8 cellular contexts compared by ENCODE assay signal in the genomic region with DNA sequence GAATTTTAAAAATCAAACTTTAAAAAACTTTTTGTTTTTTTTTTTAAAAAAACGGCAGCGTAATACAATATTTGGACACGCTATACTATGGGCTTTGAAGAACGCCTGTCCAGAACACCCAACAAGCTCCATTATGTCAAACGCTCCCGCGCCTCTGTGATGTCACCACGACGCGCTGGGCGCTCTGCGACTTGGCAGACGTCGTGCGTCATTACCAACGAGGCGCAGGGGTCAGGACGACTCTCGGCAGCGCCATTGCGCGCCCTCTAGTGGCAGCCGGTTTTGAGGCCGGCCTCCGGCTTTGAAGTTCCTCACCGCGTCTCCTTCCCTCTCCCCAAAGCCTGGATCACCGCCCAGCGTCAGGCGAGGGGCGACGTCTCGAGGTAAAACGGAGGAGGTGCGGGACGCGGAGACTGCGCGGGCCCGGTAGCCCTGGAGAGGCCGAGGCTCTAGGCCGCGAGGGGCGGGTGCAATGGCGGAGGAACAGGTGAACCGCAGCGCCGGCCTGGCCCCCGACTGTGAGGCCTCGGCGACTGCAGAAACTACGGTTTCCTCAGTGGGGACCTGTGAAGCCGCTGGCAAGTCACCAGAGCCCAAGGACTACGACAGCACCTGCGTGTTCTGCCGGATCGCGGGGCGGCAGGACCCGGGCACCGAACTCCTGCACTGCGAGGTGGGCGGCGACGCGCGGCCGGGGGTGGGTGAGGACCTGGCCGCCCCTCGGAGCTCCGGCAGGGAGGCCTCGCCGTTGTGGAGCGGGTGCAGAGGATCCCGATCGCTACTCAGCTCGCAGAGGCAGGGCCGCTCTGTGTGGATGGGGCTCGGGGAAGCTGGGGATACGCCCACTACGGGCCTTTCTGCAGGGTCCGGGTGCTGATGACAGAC.
DNase-seq lines count a peak whose midpoint lies in the region; ATAC-seq and TF ChIP-seq lines count a peak whose summit lies in the region.

A gene (plus strand): TSS at position 265 of the 885 bp plus-strand sequence. CDS start 208 bp downstream, at position 473.

- peak within 1 kb of the TSS; percentile 92 for H3K9ac ChIP-seq in SK-N-MC (ENCODE audit: insufficient read length)

- CTCF ChIA-PET in GM10248 (lab: Yijun Ruan, JAX) = interaction anchor here (0.6 to 12.1 kb wide), 75 partner anchors 8 to 659 kb away, joined by 3 to 241 read pairs (median 4); a partner anchor contains a TSS

- peak within 1 kb of the TSS; percentile 71; the same call in 1 of the 2 replicates for H3K27ac ChIP-seq in SK-N-MC

- peak; percentile 94 for TF ChIP-seq CTCF in GM10248 (IDR thresholded peaks at IDR 0.05; ENCODE audit: control extremely low read depth, extremely low read depth, low read depth, missing control alignments)
- TF ChIP-seq CTCF in NB4 (IDR thresholded peaks at IDR 0.05; ENCODE audit: low read depth, low read length) = peak; percentile 97

- no peaks in the 10 kb centered on the region for H3K9me3 ChIP-seq in SK-N-MC (ENCODE audit: low read depth, low read length)

- POLR2A ChIA-PET in GM10248 (lab: Yijun Ruan, JAX) = interaction anchor here (0.5 to 1.0 kb wide), 2 partner anchors 19 to 134 kb away, joined by 3 to 9 read pairs; no protein-coding TSS in a partner anchor

- H3K4me3 ChIP-seq in NB4 (ENCODE audit: low read depth, low read length) (peak within 1 kb of the TSS; percentile 86), SK-N-MC (peak within 1 kb of the TSS; percentile 97)

- DNase-seq in GM10248 (ENCODE audit: extremely low spot score) (peak; percentile 95), NB4 (ENCODE audit: low read depth) (peak; percentile 99), SK-N-MC (ENCODE audit: low read depth, low spot score) (peak; percentile 91), germinal center (ENCODE audit: low spot score) (peak; percentile 92), non-pigmented ciliary epithelial cell (ENCODE audit: low read depth) (peak; percentile 88), superior temporal gyrus (ENCODE audit: extremely low spot score) (peak; percentile 99)
- peak; percentile 99 for DNase-seq in activated naive CD4-positive, alpha-beta T cell treated with anti-CD3 and anti-CD28 coated beads, Interleukin-2, amount 50 U/mL, for 16 hours

- H3K36me3 ChIP-seq in SK-N-MC (ENCODE audit: insufficient read depth, low read length) = no peaks in the 10 kb centered on the region

- peak; percentile 90 for ATAC-seq in HG02571 (IDR thresholded peaks at IDR 0.05; ENCODE audit: unreplicated experiment)

- TF ChIP-seq POLR2A in NB4 (IDR thresholded peaks at IDR 0.05; ENCODE audit: extremely low read depth, insufficient read length) = peak; percentile 89

Comparison
In these comparisons a context has a peak if more than half of its experiments do, and no peak if none do; other contexts are left out.
1. Peak in every context shown above with its lines: DNase-seq, ATAC-seq, H3K4me3 ChIP-seq and H3K27ac ChIP-seq.